ENCODE assay signal across 23 cellular contexts in the genomic region with DNA sequence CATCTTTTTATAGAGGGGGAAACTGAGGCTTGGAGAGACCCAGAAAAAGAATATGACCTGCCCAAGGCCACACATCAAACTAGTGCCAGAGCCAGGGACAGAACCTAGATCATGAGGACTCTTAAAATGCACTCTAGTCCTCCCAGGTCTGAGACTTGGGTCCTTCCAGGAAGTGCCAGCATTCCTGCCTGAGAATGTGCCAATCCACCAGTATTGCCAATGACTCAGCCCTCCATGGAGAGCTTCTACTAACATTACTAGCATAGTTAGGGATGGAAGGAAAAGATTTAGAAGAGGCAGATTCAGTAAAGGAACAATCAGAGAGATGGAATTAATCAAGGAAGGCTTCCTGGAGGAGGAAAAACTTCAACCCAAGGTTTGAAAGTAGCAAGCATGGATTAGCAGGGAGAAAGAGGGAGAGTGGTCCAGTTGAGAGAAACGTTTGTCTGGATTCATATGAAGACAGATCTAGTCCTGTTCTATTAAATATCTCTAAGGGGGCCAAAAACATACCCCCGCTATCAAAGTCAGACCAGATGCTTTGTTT. TPM values are rescaled to one million over a fixed set of nuclear protein-coding genes. Genes with fewer than 3 reads are reported as not detected.
DNase-seq lines count a peak whose midpoint lies in the region; ATAC-seq and TF ChIP-seq lines count a peak whose summit lies in the region.
"Had no signal": no experiment of that assay in that cellular context is flagged by ENCODE, and none has a peak within 500 bp of the region (broad histone marks: within the 10 kb centered on the region; RNA-seq: fewer than 3 reads in every experiment).

No MANE protein-coding gene starts in this region.

- H3F3A ChIP-seq in PC-3 (ENCODE audit: low read length, unreplicated experiment), result no peaks in the 10 kb centered on the region

- POLR2A ChIA-PET in PC-3 (lab: Charles Lee; ENCODE audit: unreplicated experiment), result no interaction called here

- H3K36me3 ChIP-seq in PC-3 (ENCODE audit: low read depth, low read length), result no peaks in the 10 kb centered on the region
- H3K36me3 ChIP-seq in adrenal gland (replicated peaks in 1 of 2), result no peaks in the 10 kb centered on the region
- no peaks in the 10 kb centered on the region for H3K36me3 ChIP-seq in colonic mucosa

- H3K79me2 ChIP-seq in PC-3 (ENCODE audit: low read length), result no peaks in the 10 kb centered on the region
- H3K79me2 ChIP-seq: hepatocyte, parathyroid adenoma had no signal

- no peak overlapping the region for H2AFZ ChIP-seq in PC-3 (ENCODE audit: low read length)
- H2AFZ ChIP-seq: hepatocyte, parathyroid adenoma had no signal

- peak; percentile 52 for DNase-seq in A172 (ENCODE audit: low spot score)
- DNase-seq in GM04503 (ENCODE audit: low read depth), result peak; percentile 8
- peak; percentile 58 for DNase-seq in PC-3
- peak; percentile 82 for DNase-seq in kidney tubule cell (ENCODE audit: low spot score)
- DNase-seq in adrenal gland, result no peak
- no peak for DNase-seq in activated CD4-positive, alpha-beta T cell treated with anti-CD3 and anti-CD28 coated beads for 4 hours
- DNase-seq in SIG-M5 (lab: John Stamatoyannopoulos, UW), result no peak
- no peak for DNase-seq in colonic mucosa
- DNase-seq: activated CD8-positive, alpha-beta memory T cell treated with anti-CD3 and anti-CD28 coated beads, Interleukin-2, amount 50 U/mL, for 48 hours; activated gamma-delta T cell; CD4-positive, alpha-beta T cell; DMS 273 treated with DMSO at 0.1 percent for 48 hours; H7; NCI-H82; OCI-M1; testis had no signal

- no peaks in the 10 kb centered on the region for H3K9me2 ChIP-seq in PC-3 (replicated peaks; ENCODE audit: low read length)

- TF ChIP-seq CTCF in PC-3 (conservative IDR thresholded peaks at IDR 0.05; ENCODE audit: low read depth, low read length) (no peak), adrenal gland (IDR thresholded peaks at IDR 0.05) (no peak), colonic mucosa (IDR thresholded peaks at IDR 0.05) (no peak)

- no peak overlapping the region for H3K27ac ChIP-seq in PC-3 (ENCODE audit: low read length)
- H3K27ac ChIP-seq in adrenal gland, result no peak overlapping the region
- no peak overlapping the region for H3K27ac ChIP-seq in colonic mucosa
- H3K27ac ChIP-seq: hepatocyte, parathyroid adenoma, testis, VCaP had no signal

- TF ChIP-seq POLR2A in adrenal gland (IDR thresholded peaks at IDR 0.05), result no peak

- H3K27me3 ChIP-seq in PC-3 (ENCODE audit: low read length), result peaks cover 61% of the 10 kb centered on the region
- no peaks in the 10 kb centered on the region for H3K27me3 ChIP-seq in adrenal gland
- no peaks in the 10 kb centered on the region for H3K27me3 ChIP-seq in colonic mucosa
- H3K27me3 ChIP-seq: hepatocyte, testis had no signal

- H3K4me3 ChIP-seq in PC-3 (ENCODE audit: low read length) (no peak overlapping the region), adrenal gland (no peak overlapping the region), colonic mucosa (no peak overlapping the region)
- H3K4me3 ChIP-seq: hepatocyte, testis had no signal

- H3K9ac ChIP-seq in PC-3 (ENCODE audit: low read length), result no peak overlapping the region
- H3K9ac ChIP-seq in colonic mucosa (ENCODE audit: low read depth in 2 of 2, low read length in 2 of 2), result no peak overlapping the region
- H3K9ac ChIP-seq: parathyroid adenoma had no signal

- WGBS in adrenal gland, 4 donors, result 70 to 85% (median 73%) methylated on average over 2 of the region's 2 CpGs

- BruUV-seq in PC-3 (replicated peaks; lab: Mats Ljungman, UMichigan), result no TSS peak

- no peak overlapping the region for H3K4me2 ChIP-seq in PC-3 (ENCODE audit: low read length)
- H3K4me2 ChIP-seq: hepatocyte had no signal

- H3K4me1 ChIP-seq in PC-3 (ENCODE audit: insufficient read depth, low read length) (no peaks in the 10 kb centered on the region), adrenal gland (replicated peaks in 1 of 2) (no peaks in the 10 kb centered on the region), colonic mucosa (no peaks in the 10 kb centered on the region)
- H3K4me1 ChIP-seq: parathyroid adenoma, testis had no signal

- CTCF ChIA-PET in PC-3 (lab: Charles Lee), result no interaction called here

- H3K9me3 ChIP-seq in PC-3 (ENCODE audit: low read length), result no peaks in the 10 kb centered on the region
- no peaks in the 10 kb centered on the region for H3K9me3 ChIP-seq in adrenal gland (replicated peaks in 1 of 3)
- no peaks in the 10 kb centered on the region for H3K9me3 ChIP-seq in colonic mucosa
- H3K9me3 ChIP-seq: testis had no signal

- no peak for ATAC-seq in PC-3
- ATAC-seq: stimulated activated effector memory CD8-positive, alpha-beta T cell treated with anti-CD3 and anti-CD28 coated beads, Interleukin-12 subunit alpha, Interleukin-12 subunit beta, amount 100 ng/mL, for 72 hours had no signal

- no peaks in the 10 kb centered on the region for H4K20me1 ChIP-seq in PC-3 (ENCODE audit: low read length)

- intact Hi-C loops in PC-3 (cut with micrococcal nuclease), result no loop called here
- intact Hi-C loops in adrenal gland (cut with DNase I), result no loop called here
- intact Hi-C loops in colonic mucosa (cut with DNase I), result no loop called here

RNA-seq across cellular contexts. Expression of gene SMIM35, which starts 20.1 kb away (rescaled TPM):
- not detected in 2 replicates for total RNA-seq in A172 (2014; rRNA removed; shearing (Covaris generic))
- total RNA-seq in PC-3 (2014; rRNA removed) (not detected in 2 replicates), adrenal gland (under 1 TPM in 4 of 8 donors, not detected in 4; 0.07 to 0.10 (median 0.08) TPM), colonic mucosa (not detected)
- polyA plus RNA-seq in adrenal gland, result under 1 TPM in 1 of 3 donors, not detected in 2; 0.10 TPM
- total RNA-seq: fibroblast of villous mesenchyme, H7, lung microvascular endothelial cell had no signal
- polyA plus RNA-seq: hepatocyte had no signal

RNA-seq across cellular contexts. Expression of gene TMPRSS4, which starts 30.0 kb away (rescaled TPM):
- total RNA-seq in A172 (2014; rRNA removed; shearing (Covaris generic)), result not detected in 2 replicates
- total RNA-seq in PC-3 (2014; rRNA removed) (1.5 and 1.7 TPM in 2 replicates), adrenal gland (under 1 TPM in 2 of 8 donors, not detected in 6; 0.31 to 0.43 TPM), colonic mucosa (100 to 1,000 TPM; 309 to 344 TPM)
- under 1 TPM in 2 of 3 donors, not detected in 1; 0.13 to 0.24 TPM for polyA plus RNA-seq in adrenal gland
- total RNA-seq: CD4-positive, alpha-beta T cell; fibroblast of villous mesenchyme; lung microvascular endothelial cell; T-helper 1 cell treated with Interleukin-12 subunit alpha and Interleukin-12 subunit beta and Interleukin-4 antibody, amounts not matched to agents 30 ng/mL and 1 ng/mL, for 36 hours had no signal

RNA-seq across cellular contexts. Expression of gene SCN4B, which starts 45.8 kb away (rescaled TPM):
- total RNA-seq in A172 (2014; rRNA removed; shearing (Covaris generic)), result 0.84 TPM in 1 of 2 replicates, not detected in the other
- total RNA-seq in PC-3 (2014; rRNA removed) (not detected in 2 replicates), adrenal gland (10 to 100 TPM in 2 of 8 donors, 1 to 10 TPM in 6; 2.9 to 16.9 (median 6.9) TPM), colonic mucosa (1 to 10 TPM in 1 of 2 donors, under 1 TPM in 1; 0.59 to 1.5 TPM)
- 1 to 10 TPM; 1.7 to 5.9 (median 1.8) TPM for polyA plus RNA-seq in adrenal gland
- total RNA-seq: CD4-positive, alpha-beta T cell; fibroblast of villous mesenchyme; lung microvascular endothelial cell had no signal

Comparison
In these comparisons a context has a peak if more than half of its experiments do, and no peak if none do; other contexts are left out.
1. DNase-seq: peak in A172 (single experiment), GM04503 (single experiment), PC-3 (single experiment) and kidney tubule cell (single experiment); none in adrenal gland (0 of 7), activated CD4-positive, alpha-beta T cell treated with anti-CD3 and anti-CD28 coated beads for 4 hours (0 of 2), SIG-M5 (single experiment) and colonic mucosa (single experiment).
2. RNA of gene TMPRSS4, which starts 30.0 kb away (total RNA-seq): 309 to 344 TPM in colonic mucosa; 1.5 to 1.7 TPM in PC-3, not detected in A172 and 0.31 to 0.43 TPM in adrenal gland; every median in the first group is over 100 times any median in the second.